ENCODE assay signal across 17 cellular contexts in the genomic region with DNA sequence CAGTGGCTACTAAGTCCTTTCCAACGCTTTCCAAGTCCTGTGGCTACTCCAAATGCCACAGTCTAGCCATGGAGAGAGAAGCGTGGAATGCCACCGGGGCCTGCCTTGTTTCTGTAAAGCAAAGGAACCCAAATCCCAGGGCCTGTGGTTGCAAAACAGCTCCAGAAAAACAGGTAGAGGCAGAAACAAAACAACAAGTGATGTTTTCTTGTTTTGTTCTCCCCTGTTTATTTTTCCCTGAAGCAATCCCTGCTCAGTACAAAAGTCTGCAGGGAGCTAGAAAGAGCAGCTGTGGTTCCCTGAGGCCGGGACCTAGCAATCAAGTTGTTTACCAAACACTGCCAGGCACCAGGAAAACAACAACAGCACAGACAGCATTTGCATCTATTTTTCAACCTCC.
DNase-seq lines count a peak whose midpoint lies in the region; ATAC-seq lines count a peak whose summit lies in the region.
"Had no signal": no experiment of that assay in that cellular context is flagged by ENCODE, and none has a peak within 500 bp of the region (broad histone marks: within the 10 kb centered on the region; RNA-seq: fewer than 3 reads in every experiment).

No MANE protein-coding gene starts in this region.

- no peak overlapping the region for H3K4me3 ChIP-seq in right cardiac atrium (ENCODE audit: low read length)
- H3K4me3 ChIP-seq: skin epidermis, vagina had no signal

- H3K27ac ChIP-seq in right cardiac atrium (ENCODE audit: low read length) = peak overlapping the region; percentile 54
- H3K27ac ChIP-seq: vagina had no signal

- H3K36me3 Mint-ChIP-seq in effector memory CD8-positive, alpha-beta T cell (ENCODE audit: insufficient read depth) = peaks cover 14% of the 10 kb centered on the region

- no peak for ATAC-seq in right cardiac atrium
- ATAC-seq in left ventricle myocardium superior = no peak
- no peak for ATAC-seq in effector memory CD8-positive, alpha-beta T cell (replicated peaks)
- ATAC-seq in GM21515 (IDR thresholded peaks at IDR 0.05; ENCODE audit: unreplicated experiment) = no peak
- no peak for ATAC-seq in HG03432 (IDR thresholded peaks at IDR 0.05; ENCODE audit: unreplicated experiment)
- ATAC-seq: activated CD8-positive, alpha-beta T cell treated with anti-CD3 and anti-CD28 coated beads, Interleukin-2, amount 10 ng/mL, durations not matched to agents 7 days and 5 days had no signal

- intact Hi-C loops in right cardiac atrium (cut with DNase I) (no loop called here), left ventricle myocardium superior (cut with micrococcal nuclease) (no loop called here)

- H3K9me3 ChIP-seq in right cardiac atrium (ENCODE audit: control insufficient read depth, low read length) = no peaks in the 10 kb centered on the region
- H3K9me3 ChIP-seq: vagina had no signal

- DNase-seq in right cardiac atrium = no peak
- no peak for DNase-seq in left ventricle myocardium superior
- no peak for DNase-seq in effector memory CD8-positive, alpha-beta T cell
- DNase-seq in myocyte (ENCODE audit: low read depth) = peak; percentile 49
- DNase-seq in cortex of kidney (lab: John Stamatoyannopoulos, UW) = no peak
- no peak for DNase-seq in germinal center (ENCODE audit: low spot score)
- DNase-seq: activated CD8-positive, alpha-beta T cell treated with anti-CD3 and anti-CD28 coated beads, Interleukin-2, amount 10 ng/mL, durations not matched to agents 7 days and 5 days; activated naive CD4-positive, alpha-beta T cell treated with anti-CD3 and anti-CD28 coated beads, Interleukin-2, amount 50 U/mL, for 16 hours; DND-41; effector CD8-positive, alpha-beta T cell; glutamatergic neuron; KG1 had no signal

- WGBS in right cardiac atrium = 86% methylated on average over 4 of the region's 4 CpGs

- no peaks in the 10 kb centered on the region for H3K27me3 ChIP-seq in right cardiac atrium (ENCODE audit: control insufficient read depth, insufficient read depth)
- H3K27me3 ChIP-seq: vagina had no signal

- peak overlapping the region; percentile 87 to 88 for H3K27ac Mint-ChIP-seq in effector memory CD8-positive, alpha-beta T cell
- H3K27ac Mint-ChIP-seq: activated CD8-positive, alpha-beta T cell treated with anti-CD3 and anti-CD28 coated beads, Interleukin-2, amount 10 ng/mL, durations not matched to agents 7 days and 5 days; memory B cell had no signal

- peaks cover 8% of the 10 kb centered on the region for H3K4me1 ChIP-seq in right cardiac atrium (ENCODE audit: control insufficient read depth, insufficient read depth, low read length)

- H3K4me1 Mint-ChIP-seq in effector memory CD8-positive, alpha-beta T cell (ENCODE audit: low read depth in 2 of 2) = peaks cover 37 to 44% of the 10 kb centered on the region in 2 donors

- no peaks in the 10 kb centered on the region for H3K27me3 Mint-ChIP-seq in effector memory CD8-positive, alpha-beta T cell
- H3K27me3 Mint-ChIP-seq: memory B cell had no signal

- H3K4me3 Mint-ChIP-seq in effector memory CD8-positive, alpha-beta T cell = no peak overlapping the region
- H3K4me3 Mint-ChIP-seq: activated CD8-positive, alpha-beta T cell treated with anti-CD3 and anti-CD28 coated beads, Interleukin-2, amount 10 ng/mL, durations not matched to agents 7 days and 5 days; memory B cell had no signal

- H3K9me3 Mint-ChIP-seq in effector memory CD8-positive, alpha-beta T cell = no peaks in the 10 kb centered on the region
- H3K9me3 Mint-ChIP-seq: memory B cell had no signal
